28 cellular contexts compared by ENCODE assay signal in genomic region chr7:94647295-94647694, GRCh38.
"Had no signal": no experiment of that assay in that cellular context is flagged by ENCODE, and none has a peak within 500 bp of the region (broad histone marks: within the 10 kb centered on the region; RNA-seq: fewer than 3 reads in every experiment).

No MANE protein-coding gene starts in this region.

- DNase-seq: hypothalamus; islet precursor cell; left ventricle myocardium inferior; mesendoderm; naive B cell; natural killer cell; nephron progenitor cell; pancreas; posterior cingulate gyrus; retina; right cardiac atrium; stimulated activated CD4-positive, alpha-beta T cell treated with anti-CD3 and anti-CD28 coated beads, Interleukin-12 subunit alpha, Interleukin-12 subunit beta, amount 100 ng/mL, for 4 hours; stimulated activated CD4-positive, alpha-beta T cell treated with anti-CD3 and anti-CD28 coated beads, Interleukin-15, amount 100 ng/mL, for 24 hours; stimulated activated CD4-positive, alpha-beta T cell treated with anti-CD3 and anti-CD28 coated beads, Interleukin-2, amount 100 ng/mL, for 24 hours; stimulated activated CD4-positive, alpha-beta T cell treated with anti-CD3 and anti-CD28 coated beads, Interleukin-4, amount 100 ng/mL, for 1 hour; stimulated activated naive B cell treated with anti-CD40 and anti-IgM and Interleukin-4, amounts not matched to agents 10 μg/mL and 1 μg/mL and 100 μg/mL, for 72 hours; stimulated activated naive CD8-positive, alpha-beta T cell treated with anti-CD3 and anti-CD28 coated beads, Interleukin-15, Interleukin-2, amounts not matched to agents 100 U/mL and 50 U/mL, for 24 hours; stomach; testis; thyroid gland; transverse colon; upper lobe of left lung had no signal

- H3K9me3 Mint-ChIP-seq: mesothelial cell of epicardium; naive B cell; natural killer cell; nephron progenitor cell; stimulated activated naive B cell treated with anti-CD40 and anti-IgM and Interleukin-4, amounts not matched to agents 10 μg/mL and 1 μg/mL and 100 μg/mL, for 72 hours had no signal

- H3K4me3 ChIP-seq: left ventricle myocardium inferior, lung, pancreas, prostate gland, skin epidermis, stomach, testis, thyroid gland, transverse colon, upper lobe of left lung, vagina had no signal

- H3K4me1 Mint-ChIP-seq: natural killer cell had no signal

- H3K36me3 Mint-ChIP-seq: mesothelial cell of epicardium; naive B cell; natural killer cell; stimulated activated naive B cell treated with anti-CD40 and anti-IgM and Interleukin-4, amounts not matched to agents 10 μg/mL and 1 μg/mL and 100 μg/mL, for 72 hours had no signal

- H3K4me3 Mint-ChIP-seq: mesothelial cell of epicardium; naive B cell; natural killer cell; nephron progenitor cell; stimulated activated naive B cell treated with anti-CD40 and anti-IgM and Interleukin-4, amounts not matched to agents 10 μg/mL and 1 μg/mL and 100 μg/mL, for 72 hours had no signal

- H3K9me3 ChIP-seq: left ventricle myocardium inferior, pancreas, prostate gland, stomach, testis, thyroid gland, transverse colon, upper lobe of left lung, vagina had no signal

- ATAC-seq: natural killer cell; pancreas; right cardiac atrium; sciatic nerve; stimulated activated naive B cell treated with anti-CD40 and anti-IgM and Interleukin-4, amounts not matched to agents 10 μg/mL and 1 μg/mL and 100 μg/mL, for 72 hours; stimulated activated naive CD8-positive, alpha-beta T cell treated with anti-CD3 and anti-CD28 coated beads, Interleukin-15, Interleukin-2, amounts not matched to agents 100 U/mL and 50 U/mL, for 24 hours had no signal

- H3K27ac Mint-ChIP-seq: mesothelial cell of epicardium; natural killer cell; nephron progenitor cell; stimulated activated naive B cell treated with anti-CD40 and anti-IgM and Interleukin-4, amounts not matched to agents 10 μg/mL and 1 μg/mL and 100 μg/mL, for 72 hours had no signal

- H3K4me1 ChIP-seq: left ventricle myocardium inferior, pancreas, prostate gland, testis, thyroid gland, transverse colon, vagina had no signal

- H3K27me3 ChIP-seq: testis, thyroid gland, upper lobe of left lung, vagina had no signal

- H3K36me3 ChIP-seq: left ventricle myocardium inferior, pancreas, prostate gland, stomach, thyroid gland, transverse colon, upper lobe of left lung, vagina had no signal

- H3K27ac ChIP-seq: left ventricle myocardium inferior, pancreas, prostate gland, skin epidermis, stomach, thyroid gland, transverse colon, upper lobe of left lung, vagina had no signal
